ENCODE assay signal across 8 cellular contexts in genomic region chr5:94086635-94087034, GRCh38.
DNase-seq lines count a peak whose midpoint lies in the region; ATAC-seq and TF ChIP-seq lines count a peak whose summit lies in the region.
"Not testable (repeated sequence)": the region's sequence is repeated elsewhere in the genome, so short reads cannot be mapped to it uniquely, and the experiment has no call there.

No MANE protein-coding gene starts in this region.

- H4K20me1 ChIP-seq in OCI-LY3 (ENCODE audit: insufficient read depth, low read length); hepatocyte (ENCODE audit: insufficient read depth, poor library complexity, severe bottlenecking): not testable (repeated sequence)

- H3K4me1 Mint-ChIP-seq in WTC11; endothelial cell (ENCODE audit: unreplicated experiment): not testable (repeated sequence)

- in situ Hi-C loops in ACHN (cut with HindIII; ENCODE audit: low pct_ligation_motif_present, low pct_unique_long_range_greater_than_20kb, low sequenced_read_pairs) = not testable (repeated sequence)

- not testable (repeated sequence) for H3K23ac ChIP-seq in trophoblast cell (ENCODE audit: low read length)

- ATAC-seq in WTC11 = peak; percentile 68

- H3K79me1 ChIP-seq in trophoblast cell (ENCODE audit: low read length) = not testable (repeated sequence)

- not testable (repeated sequence) for H3K4ac ChIP-seq in trophoblast cell (ENCODE audit: low read depth, low read length)

- not testable (repeated sequence) for H2AK5ac ChIP-seq in trophoblast cell (ENCODE audit: low read length)

- CTCF ChIA-PET in WTC11 (lab: Charles Lee) = interaction anchor here (1.3 kb wide), 1 partner anchor 95 kb away, joined by 3 read pairs; no protein-coding TSS in a partner anchor

- not testable (repeated sequence) for H3K9me3 ChIP-seq in OCI-LY3 (ENCODE audit: insufficient read depth, low read length); hepatocyte (ENCODE audit: low read depth); trophoblast cell (ENCODE audit: insufficient read depth, low read depth, low read length)

- H2BK120ac ChIP-seq in trophoblast cell (ENCODE audit: insufficient read depth, low read length, poor library complexity) = not testable (repeated sequence)

- not testable (repeated sequence) for H3K27me3 Mint-ChIP-seq in WTC11 (ENCODE audit: low read depth); endothelial cell (ENCODE audit: unreplicated experiment)

- H3K9me3 Mint-ChIP-seq in WTC11 = peaks cover 12% of the 10 kb centered on the region
- H3K9me3 Mint-ChIP-seq in endothelial cell (ENCODE audit: unreplicated experiment) = not testable (repeated sequence)

- H2AFZ ChIP-seq in OCI-LY3 (ENCODE audit: low read depth, low read length); hepatocyte; trophoblast cell (ENCODE audit: insufficient read depth, low read length, poor library complexity): not testable (repeated sequence)

- H3K27ac Mint-ChIP-seq in WTC11; endothelial cell (ENCODE audit: unreplicated experiment): not testable (repeated sequence)

- not testable (repeated sequence) for H4K91ac ChIP-seq in trophoblast cell (ENCODE audit: low read depth, low read length)

- TF ChIP-seq CTCF in GM12872 (IDR thresholded peaks at IDR 0.05; ENCODE audit: insufficient read depth, low read depth, low read length) (0 out of 3 replicates have a peak, but pooled peaks have one; percentile 19), OCI-LY3 (IDR thresholded peaks at IDR 0.05; ENCODE audit: low read depth, low read length) (peak; percentile 39), WTC11 (IDR thresholded peaks at IDR 0.05) (peak; percentile 53; the same call in 1 of the 2 replicates), endothelial cell (IDR thresholded peaks at IDR 0.05; ENCODE audit: unreplicated experiment) (peak; percentile 51), hepatocyte (IDR thresholded peaks at IDR 0.05; ENCODE audit: poor library complexity) (peak; percentile 18)

- H3K4me3 ChIP-seq in OCI-LY3 (ENCODE audit: low read length); hepatocyte; trophoblast cell (ENCODE audit: low read depth, low read length): not testable (repeated sequence)

- not testable (repeated sequence) for H3K79me2 ChIP-seq in OCI-LY3 (ENCODE audit: low read length); trophoblast cell (ENCODE audit: control insufficient read depth, insufficient read depth, low read length, poor library complexity)
- H3K79me2 ChIP-seq in hepatocyte = peaks cover 15% of the 10 kb centered on the region

- not testable (repeated sequence) for H3K27ac ChIP-seq in OCI-LY3 (ENCODE audit: low read length); hepatocyte; trophoblast cell (ENCODE audit: low read depth, low read length)

- not testable (repeated sequence) for H3K9me2 ChIP-seq in hepatocyte (replicated peaks; ENCODE audit: insufficient read depth)

- H3K9ac ChIP-seq in OCI-LY3 (ENCODE audit: low read length); trophoblast cell (ENCODE audit: low read length): not testable (repeated sequence)

- H3K18ac ChIP-seq in trophoblast cell (ENCODE audit: low read length) = not testable (repeated sequence)

- not testable (repeated sequence) for H3K14ac ChIP-seq in trophoblast cell (ENCODE audit: low read length)

- H4K8ac ChIP-seq in trophoblast cell (ENCODE audit: low read depth, low read length) = not testable (repeated sequence)

- H4K12ac ChIP-seq in trophoblast cell (ENCODE audit: low read depth, low read length) = not testable (repeated sequence)

- H3K4me3 Mint-ChIP-seq in WTC11; endothelial cell (ENCODE audit: unreplicated experiment): not testable (repeated sequence)

- not testable (repeated sequence) for H2BK5ac ChIP-seq in trophoblast cell (ENCODE audit: low read depth, low read length, poor library complexity)

- not testable (repeated sequence) for H3K4me1 ChIP-seq in OCI-LY3 (ENCODE audit: low read length); hepatocyte (ENCODE audit: insufficient read depth); trophoblast cell (ENCODE audit: control insufficient read depth in 1 of 2, insufficient read depth in 2 of 2, low read length in 2 of 2)

- not testable (repeated sequence) for H2BK12ac ChIP-seq in trophoblast cell (ENCODE audit: low read length)

- H3K27me3 ChIP-seq in OCI-LY3 (ENCODE audit: low read depth, low read length); hepatocyte; trophoblast cell (ENCODE audit: insufficient read depth, low read length): not testable (repeated sequence)

- DNase-seq in ACHN = peak; percentile 19
- peak; percentile 30 to 32 for DNase-seq in Kasumi-1 (lab: John Stamatoyannopoulos, UW)
- DNase-seq in WTC11 (ENCODE audit: low spot score) = peak; percentile 30
- DNase-seq in endothelial cell (ENCODE audit: low spot score) = peak; percentile 8
- DNase-seq in hepatocyte (ENCODE audit: low spot score) = not testable (repeated sequence)
- DNase-seq in trophoblast cell = peak; percentile 29 to 58

- POLR2A ChIA-PET in WTC11 (lab: Charles Lee) = not testable (repeated sequence)

- not testable (repeated sequence) for H3K4me2 ChIP-seq in OCI-LY3 (ENCODE audit: low read length); hepatocyte; trophoblast cell (ENCODE audit: low read length)

- WGBS in hepatocyte (ENCODE audit: low lambda C conversion rate, missing lambda C conversion rate) = 91% methylated on average over 8 of the region's 8 CpGs
- WGBS in trophoblast cell (ENCODE audit: extremely low coverage, insufficient coverage, insufficient read length) = no CpG with 5 or more reads among the region's 8 CpGs

- not testable (repeated sequence) for H3K36me3 ChIP-seq in OCI-LY3 (replicated peaks; ENCODE audit: low read depth, low read length); hepatocyte (replicated peaks; ENCODE audit: insufficient read depth, low read depth); trophoblast cell (ENCODE audit: control insufficient read depth in 1 of 2, insufficient read depth in 2 of 2, low read length in 2 of 2)

- H3K36me3 Mint-ChIP-seq in WTC11; endothelial cell (ENCODE audit: low read depth, unreplicated experiment): not testable (repeated sequence)
